In the genomic region with DNA sequence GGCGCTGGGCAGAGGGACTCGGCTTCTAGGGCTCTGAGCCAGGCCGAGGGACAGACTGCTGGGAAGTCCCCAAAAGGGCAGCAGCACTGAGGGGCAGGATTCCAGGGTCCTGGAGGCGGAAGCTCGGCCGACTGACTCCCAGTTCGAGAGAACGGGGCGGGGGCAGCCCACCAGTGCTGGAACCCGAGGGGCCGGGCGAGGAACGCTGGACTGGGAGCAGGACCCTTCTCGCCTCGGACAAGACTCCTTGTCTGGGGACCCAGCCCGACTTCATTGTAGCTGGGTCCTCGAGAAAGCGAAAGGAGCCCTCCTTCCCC, we compare ENCODE assay signal across 8 cellular contexts. TPM values are rescaled to one million over a fixed set of nuclear protein-coding genes. Genes with fewer than 3 reads are reported as not detected.
DNase-seq lines count a peak whose midpoint lies in the region; ATAC-seq and TF ChIP-seq lines count a peak whose summit lies in the region.

No MANE protein-coding gene starts in this region.

- whole genome bisulfite sequencing in heart right ventricle, 2 donors: 0 to 1% methylated on average over 18 of the region's 18 CpGs
- WGBS in right lobe of liver (ENCODE audit: insufficient coverage, low coverage, low lambda C conversion rate, missing lambda C conversion rate): 6% methylated on average over 6 of the region's 18 CpGs

- H3K36me3 ChIP-seq in heart right ventricle: peaks cover 0 to 29% (median 8%) of the 10 kb centered on the region in 9 donors
- peaks cover 0 to 4% (median 1%) of the 10 kb centered on the region in 4 donors for H3K36me3 ChIP-seq in right lobe of liver
- peaks cover 11% of the 10 kb centered on the region for H3K36me3 ChIP-seq in upper lobe of right lung

- H3K27ac ChIP-seq in heart right ventricle (peak overlapping the region; percentile 83 to 98 (median 95)), angular gyrus (ENCODE audit: low read depth, low read length) (peak overlapping the region; percentile 90), right lobe of liver (peak overlapping the region; percentile 85 to 89 (median 87)), upper lobe of right lung (peak overlapping the region; percentile 93)

- no peak for TF ChIP-seq CTCF in heart right ventricle (IDR thresholded peaks at IDR 0.05)
- no peak for TF ChIP-seq CTCF in right lobe of liver (IDR thresholded peaks at IDR 0.05)
- TF ChIP-seq CTCF in upper lobe of right lung (IDR thresholded peaks at IDR 0.05): no peak

- H3K9me3 ChIP-seq in heart right ventricle: no peaks in the 10 kb centered on the region
- no peaks in the 10 kb centered on the region for H3K9me3 ChIP-seq in right lobe of liver
- no peaks in the 10 kb centered on the region for H3K9me3 ChIP-seq in upper lobe of right lung

- DNase-seq in heart right ventricle (no peak), Right ventricle myocardium inferior (ENCODE audit: missing footprints) (no peak), right lobe of liver (no peak), upper lobe of right lung (no peak), HuH-7.5 (ENCODE audit: low spot score) (no peak), midbrain (lab: John Stamatoyannopoulos, UW) (no peak)
- DNase-seq in NK-92 treated with Interleukin-12 subunit alpha and Interleukin-12 subunit beta, amount 100 ng/mL, for 24 hours (lab: John Stamatoyannopoulos, UW): no peak

- TF ChIP-seq POLR2A in right lobe of liver (IDR thresholded peaks at IDR 0.05): peak; percentile 39

- H3K27me3 ChIP-seq in heart right ventricle (no peaks in the 10 kb centered on the region), right lobe of liver (no peaks in the 10 kb centered on the region), upper lobe of right lung (no peaks in the 10 kb centered on the region)

- peak in 2 of 8 donors; percentile 12 to 28 for ATAC-seq in heart right ventricle
- no peak for ATAC-seq in Right ventricle myocardium inferior
- peak in 1 of 4 donors; percentile 8 for ATAC-seq in right lobe of liver
- no peak for ATAC-seq in upper lobe of right lung

- H3K4me3 ChIP-seq in heart right ventricle: peak overlapping the region; percentile 61 to 97 (median 89)
- H3K4me3 ChIP-seq in right lobe of liver: peak overlapping the region; percentile 65 to 98 (median 84)
- peak overlapping the region; percentile 91 for H3K4me3 ChIP-seq in upper lobe of right lung

- intact Hi-C loops in heart right ventricle (cut with DNase I): loop anchor here in 8 of 10 donors (1.0 to 10.0 kb wide), 8 partner anchors 20 to 80 kb away; a partner anchor contains a TSS
- intact Hi-C loops in Right ventricle myocardium inferior (cut with DNase I): loop anchor here (1.0 to 5.0 kb wide), 3 partner anchors 19 to 78 kb away; a partner anchor contains a TSS
- intact Hi-C loops in right lobe of liver (cut with DNase I): loop anchor here in 1 of 2 donors (10.0 kb wide), 1 partner anchor 77 kb away; no protein-coding TSS in a partner anchor
- intact Hi-C loops in upper lobe of right lung (cut with DNase I): loop anchor here (10.0 kb wide), 1 partner anchor 77 kb away; no protein-coding TSS in a partner anchor

- H3K4me1 ChIP-seq in heart right ventricle (peaks cover 5 to 38% (median 26%) of the 10 kb centered on the region in 9 donors), right lobe of liver (peaks cover 0 to 17% (median 2%) of the 10 kb centered on the region in 4 donors), upper lobe of right lung (peaks cover 15% of the 10 kb centered on the region)

RNA-seq across cellular contexts. Expression of a gene that starts 0.2 kb away (rescaled TPM):
- 10 to 100 TPM; 26.0 to 42.0 (median 33.7) TPM for total RNA-seq in heart right ventricle
- polyA plus RNA-seq in heart right ventricle: 10 to 100 TPM; 43.1 to 74.3 TPM
- 37.1 TPM for total RNA-seq in Right ventricle myocardium inferior
- total RNA-seq in right lobe of liver: 10 to 100 TPM; 15.3 to 21.1 (median 17.7) TPM
- 55.8 TPM for total RNA-seq in upper lobe of right lung

RNA-seq across cellular contexts. Expression of a gene that starts 9.6 kb away (rescaled TPM):
- total RNA-seq in heart right ventricle: 1 to 10 TPM; 1.8 to 2.9 (median 2.2) TPM
- polyA plus RNA-seq in heart right ventricle: 1 to 10 TPM in 1 of 2 donors, under 1 TPM in 1; 0.83 to 7.8 TPM
- total RNA-seq in Right ventricle myocardium inferior: 2.4 TPM
- total RNA-seq in right lobe of liver: 1 to 10 TPM in 2 of 6 experiments, under 1 TPM in 3, not detected in 1; 0.83 to 1.3 (median 0.97) TPM
- 4.5 TPM for total RNA-seq in upper lobe of right lung

RNA-seq across cellular contexts. Expression of a gene that starts 10.0 kb away (rescaled TPM):
- total RNA-seq in heart right ventricle: 100 to 1,000 TPM; 565 to 826 (median 598) TPM
- 100 to 1,000 TPM; 141 to 158 TPM for polyA plus RNA-seq in heart right ventricle
- total RNA-seq in Right ventricle myocardium inferior: 708 TPM
- total RNA-seq in right lobe of liver: 100 to 1,000 TPM in 3 of 6 experiments, 10 to 100 TPM in 3; 59.8 to 112 (median 99.3) TPM
- 254 TPM for total RNA-seq in upper lobe of right lung

RNA-seq across cellular contexts. Expression of a gene that starts 20.1 kb away (rescaled TPM):
- total RNA-seq in heart right ventricle (100 to 1,000 TPM in 9 of 10 donors, 10 to 100 TPM in 1; 95.5 to 189 (median 135) TPM), Right ventricle myocardium inferior (166 TPM), right lobe of liver (10 to 100 TPM; 22.3 to 33.9 (median 26.4) TPM), upper lobe of right lung (64.8 TPM)
- polyA plus RNA-seq in heart right ventricle: 100 to 1,000 TPM; 134 to 157 TPM

RNA-seq across cellular contexts. Expression of a gene that starts 36.8 kb away (rescaled TPM):
- 1,000 to 10,000 TPM in 2 of 10 donors, 100 to 1,000 TPM in 8; 609 to 1,418 (median 746) TPM for total RNA-seq in heart right ventricle
- 1,000 to 10,000 TPM in 1 of 2 donors, 100 to 1,000 TPM in 1; 143 to 1,668 TPM for polyA plus RNA-seq in heart right ventricle
- 549 TPM for total RNA-seq in Right ventricle myocardium inferior
- 10 to 100 TPM; 54.7 to 69.8 (median 58.7) TPM for total RNA-seq in right lobe of liver
- total RNA-seq in upper lobe of right lung: 8.6 TPM
